In the genomic region with DNA sequence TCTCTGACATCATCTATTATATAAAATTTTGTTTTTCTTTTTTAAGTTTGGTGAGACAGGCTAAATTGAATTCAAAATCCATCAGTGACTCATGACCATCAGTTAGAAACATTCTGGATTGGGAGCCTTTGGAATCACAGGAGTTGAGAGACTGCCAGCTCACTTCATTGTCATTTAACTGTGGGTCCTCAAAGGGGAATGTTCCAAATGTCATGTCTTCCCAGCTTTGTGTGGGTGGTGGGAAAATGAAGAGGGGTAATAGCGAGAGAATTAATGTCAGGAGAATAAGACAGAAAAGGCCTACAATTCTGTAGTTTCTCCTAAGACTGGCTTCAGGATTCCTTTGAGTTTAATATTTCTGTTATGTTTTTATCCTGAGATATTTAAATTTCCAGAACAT, we compare ENCODE assay signal across 1 cellular context.
TF ChIP-seq lines count a peak whose summit lies in the region.

No MANE protein-coding gene starts in this region.

TF ChIP-seq in GM23338, 12 proteins besides CTCF, POLR2A, EP300 and RAD21 (continued from another document):
- TF ChIP-seq, protein P1, sequence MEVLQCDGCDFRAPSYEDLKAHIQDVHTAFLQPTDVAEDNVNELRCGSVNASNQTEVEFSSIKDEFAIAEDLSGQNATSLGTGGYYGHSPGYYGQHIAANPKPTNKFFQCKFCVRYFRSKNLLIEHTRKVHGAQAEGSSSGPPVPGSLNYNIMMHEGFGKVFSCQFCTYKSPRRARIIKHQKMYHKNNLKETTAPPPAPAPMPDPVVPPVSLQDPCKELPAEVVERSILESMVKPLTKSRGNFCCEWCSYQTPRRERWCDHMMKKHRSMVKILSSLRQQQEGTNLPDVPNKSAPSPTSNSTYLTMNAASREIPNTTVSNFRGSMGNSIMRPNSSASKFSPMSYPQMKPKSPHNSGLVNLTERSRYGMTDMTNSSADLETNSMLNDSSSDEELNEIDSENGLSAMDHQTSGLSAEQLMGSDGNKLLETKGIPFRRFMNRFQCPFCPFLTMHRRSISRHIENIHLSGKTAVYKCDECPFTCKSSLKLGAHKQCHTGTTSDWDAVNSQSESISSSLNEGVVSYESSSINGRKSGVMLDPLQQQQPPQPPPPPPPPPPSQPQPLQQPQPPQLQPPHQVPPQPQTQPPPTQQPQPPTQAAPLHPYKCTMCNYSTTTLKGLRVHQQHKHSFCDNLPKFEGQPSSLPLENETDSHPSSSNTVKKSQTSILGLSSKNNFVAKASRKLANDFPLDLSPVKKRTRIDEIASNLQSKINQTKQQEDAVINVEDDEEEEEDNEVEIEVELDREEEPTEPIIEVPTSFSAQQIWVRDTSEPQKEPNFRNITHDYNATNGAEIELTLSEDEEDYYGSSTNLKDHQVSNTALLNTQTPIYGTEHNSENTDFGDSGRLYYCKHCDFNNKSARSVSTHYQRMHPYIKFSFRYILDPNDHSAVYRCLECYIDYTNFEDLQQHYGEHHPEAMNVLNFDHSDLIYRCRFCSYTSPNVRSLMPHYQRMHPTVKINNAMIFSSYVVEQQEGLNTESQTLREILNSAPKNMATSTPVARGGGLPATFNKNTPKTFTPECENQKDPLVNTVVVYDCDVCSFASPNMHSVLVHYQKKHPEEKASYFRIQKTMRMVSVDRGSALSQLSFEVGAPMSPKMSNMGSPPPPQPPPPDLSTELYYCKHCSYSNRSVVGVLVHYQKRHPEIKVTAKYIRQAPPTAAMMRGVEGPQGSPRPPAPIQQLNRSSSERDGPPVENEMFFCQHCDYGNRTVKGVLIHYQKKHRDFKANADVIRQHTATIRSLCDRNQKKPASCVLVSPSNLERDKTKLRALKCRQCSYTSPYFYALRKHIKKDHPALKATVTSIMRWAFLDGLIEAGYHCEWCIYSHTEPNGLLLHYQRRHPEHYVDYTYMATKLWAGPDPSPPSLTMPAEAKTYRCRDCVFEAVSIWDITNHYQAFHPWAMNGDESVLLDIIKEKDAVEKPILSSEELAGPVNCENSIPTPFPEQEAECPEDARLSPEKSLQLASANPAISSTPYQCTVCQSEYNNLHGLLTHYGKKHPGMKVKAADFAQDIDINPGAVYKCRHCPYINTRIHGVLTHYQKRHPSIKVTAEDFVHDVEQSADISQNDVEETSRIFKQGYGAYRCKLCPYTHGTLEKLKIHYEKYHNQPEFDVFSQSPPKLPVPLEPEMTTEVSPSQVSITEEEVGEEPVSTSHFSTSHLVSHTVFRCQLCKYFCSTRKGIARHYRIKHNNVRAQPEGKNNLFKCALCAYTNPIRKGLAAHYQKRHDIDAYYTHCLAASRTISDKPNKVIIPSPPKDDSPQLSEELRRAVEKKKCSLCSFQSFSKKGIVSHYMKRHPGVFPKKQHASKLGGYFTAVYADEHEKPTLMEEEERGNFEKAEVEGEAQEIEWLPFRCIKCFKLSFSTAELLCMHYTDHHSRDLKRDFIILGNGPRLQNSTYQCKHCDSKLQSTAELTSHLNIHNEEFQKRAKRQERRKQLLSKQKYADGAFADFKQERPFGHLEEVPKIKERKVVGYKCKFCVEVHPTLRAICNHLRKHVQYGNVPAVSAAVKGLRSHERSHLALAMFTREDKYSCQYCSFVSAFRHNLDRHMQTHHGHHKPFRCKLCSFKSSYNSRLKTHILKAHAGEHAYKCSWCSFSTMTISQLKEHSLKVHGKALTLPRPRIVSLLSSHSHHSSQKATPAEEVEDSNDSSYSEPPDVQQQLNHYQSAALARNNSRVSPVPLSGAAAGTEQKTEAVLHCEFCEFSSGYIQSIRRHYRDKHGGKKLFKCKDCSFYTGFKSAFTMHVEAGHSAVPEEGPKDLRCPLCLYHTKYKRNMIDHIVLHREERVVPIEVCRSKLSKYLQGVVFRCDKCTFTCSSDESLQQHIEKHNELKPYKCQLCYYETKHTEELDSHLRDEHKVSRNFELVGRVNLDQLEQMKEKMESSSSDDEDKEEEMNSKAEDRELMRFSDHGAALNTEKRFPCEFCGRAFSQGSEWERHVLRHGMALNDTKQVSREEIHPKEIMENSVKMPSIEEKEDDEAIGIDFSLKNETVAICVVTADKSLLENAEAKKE (CRISPR knock-in tag; IDR thresholded peaks at IDR 0.05), result no peak
- no peak for TF ChIP-seq POLR2AphosphoS5 (IDR thresholded peaks at IDR 0.05; ENCODE audit: low read depth)
- TF ChIP-seq STAT1 (IDR thresholded peaks at IDR 0.05; ENCODE audit: unreplicated experiment), result no peak
- no peak for TF ChIP-seq ZNF114 (CRISPR knock-in tag; IDR thresholded peaks at IDR 0.05)
- TF ChIP-seq, protein P2, sequence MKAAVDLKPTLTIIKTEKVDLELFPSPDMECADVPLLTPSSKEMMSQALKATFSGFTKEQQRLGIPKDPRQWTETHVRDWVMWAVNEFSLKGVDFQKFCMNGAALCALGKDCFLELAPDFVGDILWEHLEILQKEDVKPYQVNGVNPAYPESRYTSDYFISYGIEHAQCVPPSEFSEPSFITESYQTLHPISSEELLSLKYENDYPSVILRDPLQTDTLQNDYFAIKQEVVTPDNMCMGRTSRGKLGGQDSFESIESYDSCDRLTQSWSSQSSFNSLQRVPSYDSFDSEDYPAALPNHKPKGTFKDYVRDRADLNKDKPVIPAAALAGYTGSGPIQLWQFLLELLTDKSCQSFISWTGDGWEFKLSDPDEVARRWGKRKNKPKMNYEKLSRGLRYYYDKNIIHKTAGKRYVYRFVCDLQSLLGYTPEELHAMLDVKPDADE (IDR thresholded peaks at IDR 0.05), result no peak
- TF ChIP-seq ZNF331 (CRISPR knock-in tag; IDR thresholded peaks at IDR 0.05; ENCODE audit: low read depth), result no peak
- TF ChIP-seq, protein P3, sequence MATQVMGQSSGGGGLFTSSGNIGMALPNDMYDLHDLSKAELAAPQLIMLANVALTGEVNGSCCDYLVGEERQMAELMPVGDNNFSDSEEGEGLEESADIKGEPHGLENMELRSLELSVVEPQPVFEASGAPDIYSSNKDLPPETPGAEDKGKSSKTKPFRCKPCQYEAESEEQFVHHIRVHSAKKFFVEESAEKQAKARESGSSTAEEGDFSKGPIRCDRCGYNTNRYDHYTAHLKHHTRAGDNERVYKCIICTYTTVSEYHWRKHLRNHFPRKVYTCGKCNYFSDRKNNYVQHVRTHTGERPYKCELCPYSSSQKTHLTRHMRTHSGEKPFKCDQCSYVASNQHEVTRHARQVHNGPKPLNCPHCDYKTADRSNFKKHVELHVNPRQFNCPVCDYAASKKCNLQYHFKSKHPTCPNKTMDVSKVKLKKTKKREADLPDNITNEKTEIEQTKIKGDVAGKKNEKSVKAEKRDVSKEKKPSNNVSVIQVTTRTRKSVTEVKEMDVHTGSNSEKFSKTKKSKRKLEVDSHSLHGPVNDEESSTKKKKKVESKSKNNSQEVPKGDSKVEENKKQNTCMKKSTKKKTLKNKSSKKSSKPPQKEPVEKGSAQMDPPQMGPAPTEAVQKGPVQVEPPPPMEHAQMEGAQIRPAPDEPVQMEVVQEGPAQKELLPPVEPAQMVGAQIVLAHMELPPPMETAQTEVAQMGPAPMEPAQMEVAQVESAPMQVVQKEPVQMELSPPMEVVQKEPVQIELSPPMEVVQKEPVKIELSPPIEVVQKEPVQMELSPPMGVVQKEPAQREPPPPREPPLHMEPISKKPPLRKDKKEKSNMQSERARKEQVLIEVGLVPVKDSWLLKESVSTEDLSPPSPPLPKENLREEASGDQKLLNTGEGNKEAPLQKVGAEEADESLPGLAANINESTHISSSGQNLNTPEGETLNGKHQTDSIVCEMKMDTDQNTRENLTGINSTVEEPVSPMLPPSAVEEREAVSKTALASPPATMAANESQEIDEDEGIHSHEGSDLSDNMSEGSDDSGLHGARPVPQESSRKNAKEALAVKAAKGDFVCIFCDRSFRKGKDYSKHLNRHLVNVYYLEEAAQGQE (IDR thresholded peaks at IDR 0.05; ENCODE audit: unreplicated experiment), result no peak
- TF ChIP-seq CREB1 (CRISPR knock-in tag; IDR thresholded peaks at IDR 0.05; ENCODE audit: low read depth), result no peak
